ENCODE assay signal across 19 cellular contexts in the genomic region with DNA sequence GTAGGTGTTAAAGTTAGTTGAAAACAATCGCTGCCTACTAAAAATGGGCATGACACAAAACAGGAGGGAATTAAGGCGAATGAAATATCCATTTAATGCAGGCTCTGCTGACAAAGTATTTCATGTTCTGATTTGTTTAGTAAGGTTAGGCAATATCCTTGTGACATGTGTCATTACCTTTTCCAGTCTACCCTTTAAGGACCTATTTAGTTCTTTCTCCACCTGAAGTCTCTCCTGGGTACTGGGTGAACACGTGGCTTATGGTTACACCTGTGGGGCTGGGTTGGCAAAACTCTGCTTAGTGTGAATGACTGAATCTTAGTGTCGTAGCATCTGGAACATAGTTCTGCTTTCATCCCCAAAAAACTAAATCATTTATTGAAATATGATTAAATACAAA.
A peak's percentile ranks its signal among the peaks of the same experiment; 100 is the strongest.
DNase-seq lines count a peak whose midpoint lies in the region; ATAC-seq, FAIRE-seq and TF ChIP-seq lines count a peak whose summit lies in the region.
"Had no signal": no experiment of that assay in that cellular context is flagged by ENCODE, and none has a peak within 500 bp of the region (broad histone marks: within the 10 kb centered on the region; RNA-seq: fewer than 3 reads in every experiment).

No MANE protein-coding gene starts in this region.

- H3K4me1 Mint-ChIP-seq in activated T-helper 17 cell treated with anti-CD3 and anti-CD28 coated beads, Interleukin-2, amount 50 U/mL, for 72 hours, result peaks cover 13% of the 10 kb centered on the region
- H3K4me1 Mint-ChIP-seq in naive B cell, result peaks cover 13 to 33% (median 19%) of the 10 kb centered on the region in 3 donors

- no peaks in the 10 kb centered on the region for H3K27me3 Mint-ChIP-seq in activated T-helper 17 cell treated with anti-CD3 and anti-CD28 coated beads, Interleukin-2, amount 50 U/mL, for 72 hours
- no peaks in the 10 kb centered on the region for H3K27me3 Mint-ChIP-seq in naive B cell
- H3K27me3 Mint-ChIP-seq: CD4-positive, alpha-beta memory T cell had no signal

- H3K36me3 Mint-ChIP-seq in activated T-helper 17 cell treated with anti-CD3 and anti-CD28 coated beads, Interleukin-2, amount 50 U/mL, for 72 hours (ENCODE audit: low read depth), result no peaks in the 10 kb centered on the region
- peaks cover 0 to 4% of the 10 kb centered on the region in 2 donors for H3K36me3 Mint-ChIP-seq in naive B cell

- peak; percentile 13 for FAIRE-seq in GM12891 (lab: Jason Lieb, UNC)
- FAIRE-seq: A204.1, D721Med, G401.6, GM12892, H1, HTR-8/SVneo had no signal

- H3K9me3 Mint-ChIP-seq in activated T-helper 17 cell treated with anti-CD3 and anti-CD28 coated beads, Interleukin-2, amount 50 U/mL, for 72 hours, result no peaks in the 10 kb centered on the region
- H3K9me3 Mint-ChIP-seq in naive B cell, result no peaks in the 10 kb centered on the region
- H3K9me3 Mint-ChIP-seq: CD4-positive, alpha-beta memory T cell had no signal

- ATAC-seq in activated T-helper 17 cell treated with anti-CD3 and anti-CD28 coated beads, Interleukin-2, amount 50 U/mL, for 72 hours (replicated peaks), result no peak
- peak; percentile 94 for ATAC-seq in esophagus mucosa
- no peak for ATAC-seq in naive B cell (ENCODE audit: low read depth in 2 of 2)
- no peak for ATAC-seq in HG02970 (IDR thresholded peaks at IDR 0.05; ENCODE audit: low FRiP score, unreplicated experiment)

- H3K27ac Mint-ChIP-seq in activated T-helper 17 cell treated with anti-CD3 and anti-CD28 coated beads, Interleukin-2, amount 50 U/mL, for 72 hours, result peak overlapping the region; percentile 22
- peak overlapping the region in 4 of 6 donors; percentile 4 to 80 (median 34) for H3K27ac Mint-ChIP-seq in naive B cell
- H3K27ac Mint-ChIP-seq: CD4-positive, alpha-beta memory T cell had no signal

- DNase-seq in GM12891 (ENCODE audit: insufficient read length, low spot score), result no peak
- no peak for DNase-seq in naive B cell
- DNase-seq in NCI-H1048 (lab: John Stamatoyannopoulos, UW), result no peak
- no peak for DNase-seq in activated CD4-positive, alpha-beta T cell treated with anti-CD3 and anti-CD28 coated beads for 4 hours
- DNase-seq in central memory CD4-positive, alpha-beta T cell, result no peak
- DNase-seq: BE2C; CD4-positive, alpha-beta memory T cell; DMS153; DMS79 treated with DMSO at 0.1 percent for 48 hours; EL had no signal

- H3K4me3 Mint-ChIP-seq in activated T-helper 17 cell treated with anti-CD3 and anti-CD28 coated beads, Interleukin-2, amount 50 U/mL, for 72 hours, result no peak overlapping the region
- H3K4me3 Mint-ChIP-seq in naive B cell, result no peak overlapping the region
- H3K4me3 Mint-ChIP-seq: CD4-positive, alpha-beta memory T cell had no signal

- TF ChIP-seq POLR2A in GM12891 (IDR thresholded peaks at IDR 0.05; ENCODE audit: low read depth, low read length), result no peak

TF ChIP-seq in GM12891, 5 proteins besides CTCF, POLR2A, EP300 and RAD21:
- TF ChIP-seq POU2F2 (IDR thresholded peaks at IDR 0.05; ENCODE audit: low read depth, low read length) (no peak), TAF1 (IDR thresholded peaks at IDR 0.05; ENCODE audit: low read depth, low read length) (no peak), PAX5 (IDR thresholded peaks at IDR 0.05; ENCODE audit: insufficient read depth, low read length, severe bottlenecking) (no peak), SPI1 (IDR thresholded peaks at IDR 0.05; ENCODE audit: low read depth, low read length) (no peak), POLR2AphosphoS5 (IDR thresholded peaks at IDR 0.05; ENCODE audit: low read depth, low read length) (no peak)
